In genomic region chr1:31576201-31576669, GRCh38 we compare ENCODE assay signal across 10 cellular contexts. TPM values are rescaled to one million over a fixed set of nuclear protein-coding genes. Genes with fewer than 3 reads are reported as not detected.
DNase-seq lines count a peak whose midpoint lies in the region; TF ChIP-seq lines count a peak whose summit lies in the region.
"Had no signal": no experiment of that assay in that cellular context is flagged by ENCODE, and none has a peak within 500 bp of the region (broad histone marks: within the 10 kb centered on the region; RNA-seq: fewer than 3 reads in every experiment).

Gene TINAGL1 (plus strand): TSS chr1:31576515. CDS start chr1:31577149, 634 bp downstream.

- TF ChIP-seq EP300 in suprapubic skin (IDR thresholded peaks at IDR 0.05): no peak

- TF ChIP-seq POLR2A in suprapubic skin (IDR thresholded peaks at IDR 0.05): peak in 1 of 2 donors; percentile 34

- DNase-seq in HuH-7 (ENCODE audit: low spot score): peak; percentile 75
- no peak for DNase-seq in caudate nucleus (lab: John Stamatoyannopoulos, UW)
- DNase-seq in left kidney (ENCODE audit: low read depth, low spot score): peak; percentile 68
- no peak for DNase-seq in suprapubic skin (ENCODE audit: low spot score in 2 of 2)
- DNase-seq in substantia nigra (lab: John Stamatoyannopoulos, UW): no peak
- no peak for DNase-seq in superior temporal gyrus (ENCODE audit: extremely low spot score)
- DNase-seq in putamen (ENCODE audit: low spot score): no peak
- DNase-seq in cortex of kidney (lab: John Stamatoyannopoulos, UW): no peak

- WGBS in suprapubic skin: 1% methylated on average over 24 of the region's 25 CpGs

- no peaks in the 10 kb centered on the region for H3K36me3 ChIP-seq in suprapubic skin
- H3K36me3 ChIP-seq: HAP-1 had no signal

- no peaks in the 10 kb centered on the region for H3K9me3 ChIP-seq in suprapubic skin
- H3K9me3 ChIP-seq: HAP-1 had no signal

- peak within 1 kb of the TSS; percentile 52 for H3K4me3 ChIP-seq in suprapubic skin
- H3K4me3 ChIP-seq: HAP-1 had no signal

- peaks cover 51% of the 10 kb centered on the region for H3K4me1 ChIP-seq in suprapubic skin
- H3K4me1 ChIP-seq: HAP-1 had no signal

- peaks cover 11% of the 10 kb centered on the region for H3K27me3 ChIP-seq in suprapubic skin

- TF ChIP-seq CTCF in suprapubic skin (IDR thresholded peaks at IDR 0.05): no peak

- peak within 1 kb of the TSS; percentile 62 for H3K27ac ChIP-seq in caudate nucleus (ENCODE audit: low read depth, low read length)
- peak within 1 kb of the TSS; percentile 77 for H3K27ac ChIP-seq in suprapubic skin
- no peak within 1 kb of the TSS for H3K27ac ChIP-seq in substantia nigra (ENCODE audit: low read depth, low read length, poor library complexity, severe bottlenecking)

RNA-seq across cellular contexts. Expression of gene TINAGL1, which starts in this region (rescaled TPM):
- 10 to 100 TPM; 40.1 to 78.5 (median 64.0) TPM for total RNA-seq in suprapubic skin
- total RNA-seq: natural killer cell treated with Interleukin-12 subunit alpha and Interleukin-12 subunit beta and Interleukin-15 and Interleukin-18, amount 100 ng/mL, for 72 hours had no signal

Comparison
In these comparisons a context has a peak if more than half of its experiments do, and no peak if none do; other contexts are left out.
1. DNase-seq: peak in HuH-7 (single experiment) and left kidney (single experiment); none in caudate nucleus (0 of 61), suprapubic skin (0 of 2), substantia nigra (0 of 49), superior temporal gyrus (single experiment), putamen (single experiment) and cortex of kidney (single experiment).